ENCODE assay signal across 2 cellular contexts in genomic region chr17:30519166-30519565, GRCh38.
TF ChIP-seq lines count a peak whose summit lies in the region.

No MANE protein-coding gene starts in this region.

TF ChIP-seq in A549, 52 proteins besides CTCF, POLR2A, EP300 and RAD21:
- TF ChIP-seq EHF (CRISPR knock-in tag; IDR thresholded peaks at IDR 0.05) (no peak), ZNF302 (CRISPR knock-in tag; IDR thresholded peaks at IDR 0.05) (no peak), NPAS2 (CRISPR knock-in tag; IDR thresholded peaks at IDR 0.05; ENCODE audit: borderline replicate concordance) (no peak), HES2 (IDR thresholded peaks at IDR 0.05) (no peak), ESRRA (IDR thresholded peaks at IDR 0.05; ENCODE audit: borderline replicate concordance, low read length) (no peak), HOXB13 (CRISPR knock-in tag; IDR thresholded peaks at IDR 0.05; ENCODE audit: low read depth) (no peak), RARB (CRISPR knock-in tag; IDR thresholded peaks at IDR 0.05) (no peak), BCL3 (IDR thresholded peaks at IDR 0.05) (no peak), JUNB (IDR thresholded peaks at IDR 0.05) (no peak)

TF ChIP-seq in IMR-90, 13 proteins besides CTCF, POLR2A, EP300 and RAD21:
- TF ChIP-seq USF2 (IDR thresholded peaks at IDR 0.05; ENCODE audit: low read depth, low read length) (no peak), MAZ (IDR thresholded peaks at IDR 0.05; ENCODE audit: borderline replicate concordance, low read depth, low read length) (no peak), RFX5 (IDR thresholded peaks at IDR 0.05; ENCODE audit: low read depth, low read length) (no peak), MXI1 (IDR thresholded peaks at IDR 0.05; ENCODE audit: borderline replicate concordance, low read depth, low read length) (no peak), BHLHE40 (IDR thresholded peaks at IDR 0.05; ENCODE audit: low read depth, low read length) (no peak), CHD1 (IDR thresholded peaks at IDR 0.05; ENCODE audit: low read depth, low read length) (no peak), RCOR1 (IDR thresholded peaks at IDR 0.05; ENCODE audit: insufficient replicate concordance, low read length) (no peak), FOS (IDR thresholded peaks at IDR 0.05; ENCODE audit: low read depth, low read length) (no peak), NFE2L2 (IDR thresholded peaks at IDR 0.05; ENCODE audit: low read depth, low read length) (no peak), MAFK (IDR thresholded peaks at IDR 0.05; ENCODE audit: low read depth, low read length) (no peak), ELK1 (IDR thresholded peaks at IDR 0.05; ENCODE audit: borderline replicate concordance, low read depth, low read length) (no peak), CEBPB (IDR thresholded peaks at IDR 0.05; ENCODE audit: low read depth, low read length) (no peak), SMC3 (IDR thresholded peaks at IDR 0.05; ENCODE audit: low read depth, low read length) (no peak)
